ENCODE assay signal across 8 cellular contexts in genomic region chr2:171433763-171434670, GRCh38. TPM values are rescaled to one million over a fixed set of nuclear protein-coding genes. Genes with fewer than 3 reads are reported as not detected.
A peak's percentile ranks its signal among the peaks of the same experiment; 100 is the strongest.
DNase-seq lines count a peak whose midpoint lies in the region; ATAC-seq, FAIRE-seq and TF ChIP-seq lines count a peak whose summit lies in the region.

A gene with protein sequence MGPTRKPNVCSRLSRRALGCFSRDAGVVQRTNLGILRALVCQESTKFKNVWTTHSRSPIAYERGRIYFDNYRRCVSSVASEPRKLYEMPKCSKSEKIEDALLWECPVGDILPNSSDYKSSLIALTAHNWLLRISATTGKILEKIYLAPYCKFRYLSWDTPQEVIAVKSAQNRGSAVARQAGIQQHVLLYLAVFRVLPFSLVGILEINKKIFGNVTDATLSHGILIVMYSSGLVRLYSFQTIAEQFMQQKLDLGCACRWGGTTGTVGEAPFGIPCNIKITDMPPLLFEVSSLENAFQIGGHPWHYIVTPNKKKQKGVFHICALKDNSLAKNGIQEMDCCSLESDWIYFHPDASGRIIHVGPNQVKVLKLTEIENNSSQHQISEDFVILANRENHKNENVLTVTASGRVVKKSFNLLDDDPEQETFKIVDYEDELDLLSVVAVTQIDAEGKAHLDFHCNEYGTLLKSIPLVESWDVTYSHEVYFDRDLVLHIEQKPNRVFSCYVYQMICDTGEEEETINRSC (plus strand): TSS chr2:171434226. CDS start chr2:171434578, 352 bp downstream.
TSS of gene METTL8 (minus strand) at chr2:171433990. CDS start at chr2:171392185, 41,805 bp downstream.

- peak within 1 kb of the TSS; percentile 95 for H3K27ac Mint-ChIP-seq in progenitor cell of endocrine pancreas

- TF ChIP-seq CTCF in progenitor cell of endocrine pancreas (IDR thresholded peaks at IDR 0.05; ENCODE audit: unreplicated experiment), result peak; percentile 64

- no peaks in the 10 kb centered on the region for H3K27me3 Mint-ChIP-seq in progenitor cell of endocrine pancreas

- peak; percentile 99 for FAIRE-seq in GM12892 (lab: Jason Lieb, UNC)

- peak; percentile 82 for DNase-seq in GM12892 (ENCODE audit: insufficient read length)
- peak; percentile 94 for DNase-seq in NCI-H146 (lab: John Stamatoyannopoulos, UW)
- DNase-seq in T-helper 1 cell, result peak; percentile 86 to 98 (median 90)
- peak; percentile 93 for DNase-seq in amniotic epithelial cell (ENCODE audit: low read depth)
- peak; percentile 97 for DNase-seq in left cardiac atrium
- peak; percentile 88 for DNase-seq in progenitor cell of endocrine pancreas (ENCODE audit: low spot score, unreplicated experiment)
- peak; percentile 96 for DNase-seq in ureter (ENCODE audit: low spot score)

- peak; percentile 86 for TF ChIP-seq POLR2A in GM12892 (IDR thresholded peaks at IDR 0.05; ENCODE audit: low read depth, low read length)

- H3K36me3 Mint-ChIP-seq in progenitor cell of endocrine pancreas (ENCODE audit: insufficient read depth), result peaks cover 13% of the 10 kb centered on the region

- no peaks in the 10 kb centered on the region for H3K9me3 Mint-ChIP-seq in progenitor cell of endocrine pancreas (ENCODE audit: low read depth)

- intact Hi-C loops in left cardiac atrium (cut with DNase I), result loop anchor here in 1 of 2 donors (5.0 kb wide), 1 partner anchor 462 kb away; no protein-coding TSS in a partner anchor

- peak within 1 kb of the TSS; percentile 79 for H3K4me3 Mint-ChIP-seq in progenitor cell of endocrine pancreas (ENCODE audit: low read depth)

- ATAC-seq in HG02840 (IDR thresholded peaks at IDR 0.05; ENCODE audit: low FRiP score, unreplicated experiment), result peak; percentile 90
- peak; percentile 98 to 99 for ATAC-seq in left cardiac atrium

- H3K4me1 Mint-ChIP-seq in progenitor cell of endocrine pancreas (ENCODE audit: low read depth), result peaks cover 16% of the 10 kb centered on the region

RNA-seq across cellular contexts. Expression of the first gene that starts in this region (rescaled TPM):
- polyA plus RNA-seq in GM12892 (2012; ENCODE audit: missing spikeins), result 15.8 TPM
- total RNA-seq in left cardiac atrium (10 to 100 TPM in 1 of 2 donors, 1 to 10 TPM in 1; 6.0 to 10.7 TPM), progenitor cell of endocrine pancreas (25.8 and 26.0 TPM in 2 replicates), ureter (31.0 TPM)

RNA-seq across cellular contexts. Expression of gene METTL8, which starts in this region (rescaled TPM):
- polyA plus RNA-seq in GM12892 (2012; ENCODE audit: missing spikeins), result 48.8 TPM
- total RNA-seq in left cardiac atrium (10 to 100 TPM; 10.2 to 13.3 TPM), progenitor cell of endocrine pancreas (23.5 and 26.9 TPM in 2 replicates), ureter (41.5 TPM)

Comparison
In these comparisons a context has a peak if more than half of its experiments do, and no peak if none do; other contexts are left out.
1. Peak in every context shown above with its lines: DNase-seq and ATAC-seq.